In the genomic region with DNA sequence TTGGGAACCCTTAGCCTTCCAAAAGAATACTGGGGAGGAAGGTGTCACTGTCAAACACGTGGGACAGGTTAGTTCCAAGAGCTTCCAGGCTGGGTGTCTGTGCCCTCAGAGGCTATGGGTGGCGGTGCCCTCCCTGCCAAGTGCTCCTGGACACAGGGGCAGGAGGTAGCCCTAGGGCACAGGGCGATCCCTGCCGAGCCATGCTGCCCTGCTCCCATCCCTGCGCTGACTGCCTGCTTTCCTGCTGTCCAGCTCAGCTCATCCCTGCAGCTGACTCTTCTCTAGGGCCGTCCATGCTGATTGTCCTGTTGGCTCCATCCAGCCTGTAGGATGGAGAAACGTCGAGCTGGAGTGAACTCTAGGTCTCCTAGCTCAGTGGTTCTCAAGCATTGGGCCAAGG, we compare ENCODE assay signal across 21 cellular contexts. TPM values are rescaled to one million over a fixed set of nuclear protein-coding genes. Genes with fewer than 3 reads are reported as not detected.
"Had no signal": no experiment of that assay in that cellular context is flagged by ENCODE, and none has a peak within 500 bp of the region (broad histone marks: within the 10 kb centered on the region; RNA-seq: fewer than 3 reads in every experiment).

No MANE protein-coding gene starts in this region.

- H3K27me3 Mint-ChIP-seq: activated CD4-positive, alpha-beta T cell treated with anti-CD3 and anti-CD28 coated beads, Interleukin-2, amount 10 ng/mL, durations not matched to agents 7 days and 5 days; activated naive CD4-positive, alpha-beta T cell treated with anti-CD3 and anti-CD28 coated beads, Interleukin-2, amount 50 U/mL, for 24 hours; activated T-cell treated with anti-CD3 and anti-CD28 coated beads, Interleukin-2, amount 50 U/mL, for 24 hours; central memory CD8-positive, alpha-beta T cell; dendritic cell treated with granulocyte-macrophage colony-stimulating factor and Interleukin-4, amounts not matched to agents 40 ng/mL and 50 ng/mL, for 4 days; stimulated activated memory B cell treated with anti-CD40 and anti-IgM and Interleukin-4, amounts not matched to agents 10 μg/mL and 1 μg/mL and 100 μg/mL, for 72 hours; T-helper 17 cell had no signal

- H3K27ac Mint-ChIP-seq: activated B cell treated with CpG ODN at 0.5 μM for 24 hours; activated CD4-positive, alpha-beta T cell treated with anti-CD3 and anti-CD28 coated beads, Interleukin-2, amount 10 ng/mL, durations not matched to agents 7 days and 5 days; activated naive CD4-positive, alpha-beta T cell treated with anti-CD3 and anti-CD28 coated beads, Interleukin-2, amount 50 U/mL, for 24 hours; activated T-cell treated with anti-CD3 and anti-CD28 coated beads, Interleukin-2, amount 50 U/mL, for 24 hours; dendritic cell treated with granulocyte-macrophage colony-stimulating factor and Interleukin-4, amounts not matched to agents 40 ng/mL and 50 ng/mL, for 4 days; immature natural killer cell; stimulated activated memory B cell treated with anti-CD40 and anti-IgM and Interleukin-4, amounts not matched to agents 10 μg/mL and 1 μg/mL and 100 μg/mL, for 72 hours; T-helper 17 cell had no signal

- H3K27ac ChIP-seq: right atrium auricular region, spleen had no signal

- H3K4me3 ChIP-seq: right atrium auricular region, spleen, upper lobe of right lung had no signal

- H3K27me3 ChIP-seq: right atrium auricular region, upper lobe of right lung had no signal

- ATAC-seq: left cardiac atrium; stimulated activated memory B cell treated with anti-CD40 and anti-IgM and Interleukin-4, amounts not matched to agents 10 μg/mL and 1 μg/mL and 100 μg/mL, for 72 hours; T-helper 17 cell; upper lobe of right lung had no signal

- DNase-seq: activated B cell treated with CpG ODN at 0.5 μM for 24 hours; activated CD4-positive, alpha-beta T cell treated with anti-CD3 and anti-CD28 coated beads, Interleukin-2, amount 10 ng/mL, durations not matched to agents 7 days and 5 days; activated effector memory CD4-positive, alpha-beta T cell treated with Interleukin-2 at 50 U/mL for 16 hours; activated T-cell treated with anti-CD3 and anti-CD28 coated beads, Interleukin-2, amount 50 U/mL, for 24 hours; amygdala; erythroblast; immature natural killer cell; left cardiac atrium; spleen; stimulated activated CD4-positive, alpha-beta T cell treated with anti-CD3 and anti-CD28 coated beads, Interleukin-1b, Interleukin-23, amount 100 ng/mL, for 48 hours; substantia nigra; T-helper 17 cell; upper lobe of right lung had no signal

- H3K36me3 Mint-ChIP-seq: brain; immature natural killer cell; stimulated activated memory B cell treated with anti-CD40 and anti-IgM and Interleukin-4, amounts not matched to agents 10 μg/mL and 1 μg/mL and 100 μg/mL, for 72 hours had no signal

- H3K9me3 ChIP-seq: right atrium auricular region, spleen, upper lobe of right lung had no signal

- H3K36me3 ChIP-seq: right atrium auricular region, spleen, upper lobe of right lung had no signal

- H3K9me3 Mint-ChIP-seq: activated B cell treated with CpG ODN at 0.5 μM for 24 hours; activated CD4-positive, alpha-beta T cell treated with anti-CD3 and anti-CD28 coated beads, Interleukin-2, amount 10 ng/mL, durations not matched to agents 7 days and 5 days; activated naive CD4-positive, alpha-beta T cell treated with anti-CD3 and anti-CD28 coated beads, Interleukin-2, amount 50 U/mL, for 24 hours; activated T-cell treated with anti-CD3 and anti-CD28 coated beads, Interleukin-2, amount 50 U/mL, for 24 hours; brain; central memory CD8-positive, alpha-beta T cell; dendritic cell treated with granulocyte-macrophage colony-stimulating factor and Interleukin-4, amounts not matched to agents 40 ng/mL and 50 ng/mL, for 4 days; immature natural killer cell; stimulated activated memory B cell treated with anti-CD40 and anti-IgM and Interleukin-4, amounts not matched to agents 10 μg/mL and 1 μg/mL and 100 μg/mL, for 72 hours had no signal

- H3K4me3 Mint-ChIP-seq: activated B cell treated with CpG ODN at 0.5 μM for 24 hours; activated CD4-positive, alpha-beta T cell treated with anti-CD3 and anti-CD28 coated beads, Interleukin-2, amount 10 ng/mL, durations not matched to agents 7 days and 5 days; activated naive CD4-positive, alpha-beta T cell treated with anti-CD3 and anti-CD28 coated beads, Interleukin-2, amount 50 U/mL, for 24 hours; activated T-cell treated with anti-CD3 and anti-CD28 coated beads, Interleukin-2, amount 50 U/mL, for 24 hours; central memory CD8-positive, alpha-beta T cell; dendritic cell treated with granulocyte-macrophage colony-stimulating factor and Interleukin-4, amounts not matched to agents 40 ng/mL and 50 ng/mL, for 4 days; immature natural killer cell; stimulated activated memory B cell treated with anti-CD40 and anti-IgM and Interleukin-4, amounts not matched to agents 10 μg/mL and 1 μg/mL and 100 μg/mL, for 72 hours; T-helper 17 cell had no signal

RNA-seq across cellular contexts. Expression of a gene that starts 42.9 kb away (rescaled TPM):
- total RNA-seq: activated CD4-positive, alpha-beta T cell treated with anti-CD3 and anti-CD28 coated beads, Interleukin-2, amount 10 ng/mL, durations not matched to agents 7 days and 5 days; activated CD8-positive, alpha-beta memory T cell treated with anti-CD3 and anti-CD28 coated beads for 36 hours; glomerular endothelial cell; T-helper 17 cell had no signal
- polyA plus RNA-seq: immature natural killer cell had no signal
